Comparison of ENCODE assay signal across 7 cellular contexts in genomic region chr17:14724770-14725169, GRCh38.
"Had no signal": no experiment of that assay in that cellular context is flagged by ENCODE, and none has a peak within 500 bp of the region (broad histone marks: within the 10 kb centered on the region; RNA-seq: fewer than 3 reads in every experiment).

No MANE protein-coding gene starts in this region.

- H3K4me3 Mint-ChIP-seq: IgD-negative memory B cell had no signal

- H3K9ac ChIP-seq: KMS-11 had no signal

- H3K27me3 Mint-ChIP-seq: IgD-negative memory B cell had no signal

- H3K4me3 ChIP-seq: K562 had no signal

- H3K36me3 Mint-ChIP-seq: IgD-negative memory B cell had no signal

- H3K27ac Mint-ChIP-seq: IgD-negative memory B cell had no signal

- H3K4me2 ChIP-seq: KMS-11 had no signal

- DNase-seq: KBM-7, KG1 had no signal

- H3K4me1 Mint-ChIP-seq: IgD-negative memory B cell had no signal

- FAIRE-seq: HTR-8/SVneo, K562 had no signal

- ATAC-seq: K562 had no signal

- H3K27ac ChIP-seq: HL-60, KMS-11 had no signal
